Comparison of ENCODE assay signal across 8 cellular contexts in the genomic region with DNA sequence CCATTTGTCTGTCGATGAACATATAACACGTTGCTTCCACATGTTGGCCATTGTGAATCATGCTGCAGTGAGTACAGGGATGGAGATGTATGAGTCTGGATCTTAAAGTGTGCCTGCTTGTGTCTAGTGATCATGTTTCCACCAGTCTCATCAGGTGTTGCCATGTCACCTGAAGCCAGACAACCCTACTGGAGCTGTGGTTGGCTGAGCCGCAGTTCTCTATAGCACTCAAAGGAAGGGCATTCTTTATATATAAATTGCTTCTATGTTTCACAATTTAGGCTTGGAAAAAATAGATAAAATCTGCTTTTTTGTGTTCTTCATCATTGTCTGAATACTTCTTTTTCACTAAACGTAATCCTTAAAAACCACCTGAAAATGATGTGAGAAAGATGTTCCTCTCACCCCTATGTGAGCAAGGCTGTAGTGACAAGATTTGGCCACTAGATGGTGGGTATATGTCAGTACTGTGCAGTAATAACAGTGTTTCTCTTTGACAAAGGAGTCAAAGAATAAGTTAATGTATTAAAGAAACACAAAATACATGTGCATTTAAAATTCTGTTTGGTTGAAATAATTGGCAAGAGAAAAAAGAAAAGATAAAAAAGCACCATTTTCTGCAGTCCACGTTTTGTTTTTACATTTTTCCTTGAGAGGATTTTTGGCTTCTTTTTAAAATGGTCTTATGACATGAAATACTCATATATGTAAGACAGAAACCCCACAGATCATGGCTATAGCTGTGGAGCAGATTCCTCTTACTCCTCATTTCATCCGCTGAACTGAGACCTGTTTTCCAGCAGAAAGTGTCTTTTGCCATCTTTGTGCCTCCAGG.
A peak's percentile ranks its signal among the peaks of the same experiment; 100 is the strongest.
DNase-seq lines count a peak whose midpoint lies in the region; ATAC-seq and TF ChIP-seq lines count a peak whose summit lies in the region.

No MANE protein-coding gene starts in this region.

- POLR2A ChIA-PET in naive thymus-derived CD4-positive, alpha-beta T cell (lab: Charles Lee), result no interaction called here

- peaks cover 0 to 1% (median 0%) of the 10 kb centered on the region in 3 experiments for H3K9me3 ChIP-seq in naive thymus-derived CD4-positive, alpha-beta T cell (ENCODE audit: control insufficient read depth in 2 of 3, low read length in 3 of 3)

- H3K4me3 ChIP-seq in naive thymus-derived CD4-positive, alpha-beta T cell (ENCODE audit: low read length), result no peak overlapping the region

- DNase-seq in AML-193 (lab: John Stamatoyannopoulos, UW) (peak; percentile 43 to 45), NCI-H2196 treated with DMSO at 0.1 percent for 48 hours (lab: John Stamatoyannopoulos, UW; ENCODE audit: unreplicated experiment) (peak; percentile 3), endothelial cell (ENCODE audit: low spot score) (peak; percentile 58), stromal cell of bone marrow (ENCODE audit: low read depth) (peak; percentile 22)
- peak; percentile 49 to 55 for DNase-seq in activated CD4-positive, alpha-beta T cell treated with anti-CD3 and anti-CD28 coated beads, Interleukin-2, amount 50 U/mL, for 4 hours
- DNase-seq in naive thymus-derived CD4-positive, alpha-beta T cell, result peak; percentile 11 to 68 (median 55)

- TF ChIP-seq CTCF in endothelial cell (IDR thresholded peaks at IDR 0.05; ENCODE audit: unreplicated experiment), result peak; percentile 94

- H3K27ac ChIP-seq in naive thymus-derived CD4-positive, alpha-beta T cell (ENCODE audit: low read depth, low read length), result no peak overlapping the region

- intact Hi-C loops in naive thymus-derived CD4-positive, alpha-beta T cell (cut with micrococcal nuclease), result loop anchor here (1.0 to 10.0 kb wide), 12 partner anchors 75 to 1883 kb away; no protein-coding TSS in a partner anchor

- peaks cover 9% of the 10 kb centered on the region for H3K9me3 Mint-ChIP-seq in endothelial cell (ENCODE audit: unreplicated experiment)
- H3K9me3 Mint-ChIP-seq in naive thymus-derived CD4-positive, alpha-beta T cell, result peaks cover 0 to 11% (median 4%) of the 10 kb centered on the region in 11 donors

- H3K36me3 ChIP-seq in naive thymus-derived CD4-positive, alpha-beta T cell (ENCODE audit: control insufficient read depth in 2 of 3, insufficient read depth in 3 of 3, low read length in 3 of 3), result no peaks in the 10 kb centered on the region

- CTCF ChIA-PET in naive thymus-derived CD4-positive, alpha-beta T cell (lab: Charles Lee), result interaction anchor here (0.7 to 1.4 kb wide), 2 partner anchors 583 to 1310 kb away, joined by 3 read pairs; no protein-coding TSS in a partner anchor

- peaks cover 5% of the 10 kb centered on the region for H3K4me1 Mint-ChIP-seq in endothelial cell (ENCODE audit: unreplicated experiment)
- peaks cover 0 to 12% (median 4%) of the 10 kb centered on the region in 7 donors for H3K4me1 Mint-ChIP-seq in naive thymus-derived CD4-positive, alpha-beta T cell

- no peaks in the 10 kb centered on the region for H3K4me1 ChIP-seq in naive thymus-derived CD4-positive, alpha-beta T cell (ENCODE audit: control insufficient read depth in 2 of 2, insufficient read depth in 2 of 2, low read length in 2 of 2)

- peak; percentile 89 for ATAC-seq in GM18517 (IDR thresholded peaks at IDR 0.05; ENCODE audit: unreplicated experiment)
- peak; percentile 94 for ATAC-seq in HG03025 (IDR thresholded peaks at IDR 0.05; ENCODE audit: low FRiP score, unreplicated experiment)
- peak; percentile 87 for ATAC-seq in naive thymus-derived CD4-positive, alpha-beta T cell

- no peaks in the 10 kb centered on the region for H3K27me3 Mint-ChIP-seq in endothelial cell (ENCODE audit: unreplicated experiment)
- no peaks in the 10 kb centered on the region for H3K27me3 Mint-ChIP-seq in naive thymus-derived CD4-positive, alpha-beta T cell

- H3K27me3 ChIP-seq in naive thymus-derived CD4-positive, alpha-beta T cell (ENCODE audit: control insufficient read depth in 2 of 2, insufficient read depth in 2 of 2, low read length in 2 of 2), result no peaks in the 10 kb centered on the region

- no peak overlapping the region for H3K27ac Mint-ChIP-seq in endothelial cell (ENCODE audit: unreplicated experiment)
- no peak overlapping the region for H3K27ac Mint-ChIP-seq in naive thymus-derived CD4-positive, alpha-beta T cell

- no peak overlapping the region for H3K4me3 Mint-ChIP-seq in endothelial cell (ENCODE audit: unreplicated experiment)
- H3K4me3 Mint-ChIP-seq in naive thymus-derived CD4-positive, alpha-beta T cell, result no peak overlapping the region

- peaks cover 10% of the 10 kb centered on the region for H3K36me3 Mint-ChIP-seq in endothelial cell (ENCODE audit: low read depth, unreplicated experiment)
- H3K36me3 Mint-ChIP-seq in naive thymus-derived CD4-positive, alpha-beta T cell, result peaks cover 0 to 4% (median 2%) of the 10 kb centered on the region in 5 donors

Comparison
In these comparisons a context has a peak if more than half of its experiments do, and no peak if none do; other contexts are left out.
1. DNase-seq: peak in every context shown above with its lines; median percentile 58 in endothelial cell; 55 in naive thymus-derived CD4-positive, alpha-beta T cell; 52 in activated CD4-positive, alpha-beta T cell treated with anti-CD3 and anti-CD28 coated beads, Interleukin-2, amount 50 U/mL, for 4 hours; 44 in AML-193; 22 in stromal cell of bone marrow; 3 in NCI-H2196 treated with DMSO at 0.1 percent for 48 hours.